ENCODE assay signal across 8 cellular contexts in the genomic region with DNA sequence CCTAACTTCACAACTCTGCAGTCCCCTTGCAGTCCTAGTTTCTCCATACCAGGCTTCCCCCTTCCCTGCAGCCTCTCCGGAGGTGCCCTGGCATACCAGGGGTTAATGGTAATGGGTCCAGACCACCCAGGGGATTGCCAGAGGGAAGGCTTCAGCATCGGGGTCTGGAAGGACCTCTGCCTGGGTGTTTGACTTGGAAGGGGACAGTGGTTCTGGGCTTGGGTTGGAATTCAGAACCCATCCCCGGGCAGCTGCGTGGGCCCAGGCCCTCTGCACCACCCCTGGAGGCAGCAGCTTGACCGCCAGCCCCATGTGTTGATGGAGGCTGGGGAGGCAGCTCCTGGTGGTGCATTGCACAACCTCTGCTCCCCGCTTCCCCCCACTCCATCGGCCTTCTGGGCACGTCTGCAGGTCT. TPM values are rescaled to one million over a fixed set of nuclear protein-coding genes. Genes with fewer than 3 reads are reported as not detected.
A peak's percentile ranks its signal among the peaks of the same experiment; 100 is the strongest.
DNase-seq lines count a peak whose midpoint lies in the region; ATAC-seq, FAIRE-seq and TF ChIP-seq lines count a peak whose summit lies in the region.

No MANE protein-coding gene starts in this region.

- H3K9me3 Mint-ChIP-seq in naive thymus-derived CD4-positive, alpha-beta T cell, result peaks cover 0 to 2% (median 0%) of the 10 kb centered on the region in 11 donors

- H3K9ac ChIP-seq in KMS-11, result no peak overlapping the region

- H3K27me3 ChIP-seq in KMS-11 (ENCODE audit: insufficient read depth, low read depth), result peaks cover 3% of the 10 kb centered on the region; the same call in 1 of the 2 replicates
- H3K27me3 ChIP-seq in naive thymus-derived CD4-positive, alpha-beta T cell (ENCODE audit: control insufficient read depth in 2 of 2, insufficient read depth in 2 of 2, low read length in 2 of 2), result peaks cover 0 to 3% of the 10 kb centered on the region in 2 donors

- peak overlapping the region; percentile 52 to 81 (median 70) for H3K4me3 Mint-ChIP-seq in naive thymus-derived CD4-positive, alpha-beta T cell

- H4K20me1 ChIP-seq in KMS-11 (ENCODE audit: insufficient read depth), result no peaks in the 10 kb centered on the region

- H3K27me3 Mint-ChIP-seq in naive thymus-derived CD4-positive, alpha-beta T cell, result peaks cover 9 to 48% (median 18%) of the 10 kb centered on the region in 5 donors

- 0 out of 2 replicates have a peak overlapping the region, but pooled peaks have one; percentile 21 for H3K4me2 ChIP-seq in KMS-11

- H3K27ac ChIP-seq in KMS-11 (no peak overlapping the region), coronary artery (peak overlapping the region; percentile 91 to 93)
- no peak overlapping the region for H3K27ac ChIP-seq in naive thymus-derived CD4-positive, alpha-beta T cell (ENCODE audit: low read depth, low read length)

- POLR2A ChIA-PET in naive thymus-derived CD4-positive, alpha-beta T cell (lab: Charles Lee), result no interaction called here

- no peak overlapping the region for H2AFZ ChIP-seq in KMS-11 (ENCODE audit: low read depth)

- no peak for ATAC-seq in naive thymus-derived CD4-positive, alpha-beta T cell
- no peak for ATAC-seq in HG02973 (IDR thresholded peaks at IDR 0.05; ENCODE audit: unreplicated experiment)

- H3K4me3 ChIP-seq in KMS-11 (IDR thresholded peaks at IDR 0.05; ENCODE audit: insufficient read depth, low read depth, low read length) (no peak overlapping the region), coronary artery (peak overlapping the region; percentile 86)
- no peak overlapping the region for H3K4me3 ChIP-seq in naive thymus-derived CD4-positive, alpha-beta T cell (ENCODE audit: low read length)

- no peaks in the 10 kb centered on the region for H3K4me1 ChIP-seq in KMS-11 (ENCODE audit: low read depth, poor library complexity, severe bottlenecking)
- H3K4me1 ChIP-seq in naive thymus-derived CD4-positive, alpha-beta T cell (ENCODE audit: control insufficient read depth in 2 of 2, insufficient read depth in 2 of 2, low read length in 2 of 2), result peaks cover 0 to 5% of the 10 kb centered on the region in 2 donors

- H3K36me3 ChIP-seq in KMS-11 (ENCODE audit: insufficient read depth), result no peaks in the 10 kb centered on the region
- H3K36me3 ChIP-seq in naive thymus-derived CD4-positive, alpha-beta T cell (ENCODE audit: control insufficient read depth in 2 of 3, insufficient read depth in 3 of 3, low read length in 3 of 3), result no peaks in the 10 kb centered on the region

- CTCF ChIA-PET in naive thymus-derived CD4-positive, alpha-beta T cell (lab: Charles Lee), result no interaction called here

- DNase-seq in AG08396 (ENCODE audit: low spot score) (peak; percentile 67), coronary artery (ENCODE audit: low spot score) (no peak), AML-193 (lab: John Stamatoyannopoulos, UW) (no peak), kidney tubule cell (ENCODE audit: low spot score) (no peak), HTR-8/SVneo (ENCODE audit: insufficient read length, low spot score) (no peak)
- no peak for DNase-seq in naive thymus-derived CD4-positive, alpha-beta T cell

- no peak for FAIRE-seq in HTR-8/SVneo (lab: Jason Lieb, UNC)

- H3K9me3 ChIP-seq in naive thymus-derived CD4-positive, alpha-beta T cell (ENCODE audit: control insufficient read depth in 2 of 3, low read length in 3 of 3), result no peaks in the 10 kb centered on the region

- H3K79me2 ChIP-seq in KMS-11 (ENCODE audit: insufficient read depth, low read depth), result no peaks in the 10 kb centered on the region

- intact Hi-C loops in naive thymus-derived CD4-positive, alpha-beta T cell (cut with micrococcal nuclease), result loop anchor here in 1 of 2 donors (5.0 kb wide), 1 partner anchor 46 kb away; no protein-coding TSS in a partner anchor

- peaks cover 0 to 12% (median 9%) of the 10 kb centered on the region in 7 donors for H3K4me1 Mint-ChIP-seq in naive thymus-derived CD4-positive, alpha-beta T cell

- no peaks in the 10 kb centered on the region for H3K36me3 Mint-ChIP-seq in naive thymus-derived CD4-positive, alpha-beta T cell

- H3K27ac Mint-ChIP-seq in naive thymus-derived CD4-positive, alpha-beta T cell, result no peak overlapping the region

- TF ChIP-seq CTCF in KMS-11 (conservative IDR thresholded peaks at IDR 0.05; ENCODE audit: low read depth, low read length) (no peak), coronary artery (IDR thresholded peaks at IDR 0.05) (no peak)

RNA-seq across cellular contexts. Expression of a gene that starts 1.3 kb away (rescaled TPM):
- under 1 TPM in 3 of 5 experiments, not detected in 2; 0.14 to 0.85 (median 0.22) TPM for total RNA-seq in naive thymus-derived CD4-positive, alpha-beta T cell
- polyA plus RNA-seq in naive thymus-derived CD4-positive, alpha-beta T cell, result not detected

Comparison
In these comparisons a context has a peak if more than half of its experiments do, and no peak if none do; other contexts are left out.
1. H3K27ac ChIP-seq: peak in coronary artery (2 of 2); none in KMS-11 (single experiment) and naive thymus-derived CD4-positive, alpha-beta T cell (single experiment).